17 cellular contexts compared by ENCODE assay signal in genomic region chr7:124930655-124931597, GRCh38. TPM values are rescaled to one million over a fixed set of nuclear protein-coding genes. Genes with fewer than 3 reads are reported as not detected.
DNase-seq lines count a peak whose midpoint lies in the region; ATAC-seq and TF ChIP-seq lines count a peak whose summit lies in the region.
"Had no signal": no experiment of that assay in that cellular context is flagged by ENCODE, and none has a peak within 500 bp of the region (broad histone marks: within the 10 kb centered on the region; RNA-seq: fewer than 3 reads in every experiment).

No MANE protein-coding gene starts in this region.

- TF ChIP-seq POLR2A in NB4 (IDR thresholded peaks at IDR 0.05; ENCODE audit: extremely low read depth, insufficient read length) = no peak

- DNase-seq in T-helper 2 cell treated with Interferon-gamma antibody and Interleukin-4, amounts not matched to agents 5 μg/mL and 100 μg/mL, for 36 hours (ENCODE audit: low spot score) = no peak
- DNase-seq in T-helper 2 cell (no peak), NB4 (ENCODE audit: low read depth) (peak; percentile 8), left kidney (ENCODE audit: low read depth, low spot score) (peak; percentile 16), progenitor cell of endocrine pancreas (ENCODE audit: low spot score, unreplicated experiment) (no peak), SK-N-DZ (ENCODE audit: low spot score) (no peak)
- DNase-seq: activated CD4-positive, alpha-beta T cell treated with anti-CD3 and anti-CD28 coated beads for 4 hours; activated naive CD8-positive, alpha-beta T cell treated with anti-CD3 and anti-CD28 coated beads for 36 hours; effector CD8-positive, alpha-beta T cell; GOT3; heart right ventricle; NCI-H1436 treated with DMSO at 0.1 percent for 48 hours; NK-92 treated with Interleukin-12 subunit alpha and Interleukin-12 subunit beta, amount 100 ng/mL, for 24 hours; T-helper 9 cell; tibial artery had no signal

- ATAC-seq in HG03135 (IDR thresholded peaks at IDR 0.05; ENCODE audit: unreplicated experiment) (no peak), HG02884 (IDR thresholded peaks at IDR 0.05; ENCODE audit: unreplicated experiment) (no peak)

- H3K4me1 Mint-ChIP-seq in T-helper 2 cell treated with Interferon-gamma antibody and Interleukin-4, amounts not matched to agents 5 μg/mL and 100 μg/mL, for 36 hours (ENCODE audit: low read depth) = peaks cover 21% of the 10 kb centered on the region
- H3K4me1 Mint-ChIP-seq in progenitor cell of endocrine pancreas (ENCODE audit: low read depth) = peaks cover 9% of the 10 kb centered on the region

- no peak for TF ChIP-seq CTCF in NB4 (IDR thresholded peaks at IDR 0.05; ENCODE audit: low read depth, low read length)
- TF ChIP-seq CTCF in progenitor cell of endocrine pancreas (IDR thresholded peaks at IDR 0.05; ENCODE audit: unreplicated experiment) = no peak

- H3K27ac Mint-ChIP-seq in T-helper 2 cell treated with Interferon-gamma antibody and Interleukin-4, amounts not matched to agents 5 μg/mL and 100 μg/mL, for 36 hours = no peak overlapping the region
- H3K27ac Mint-ChIP-seq in progenitor cell of endocrine pancreas = no peak overlapping the region

- H3K27me3 Mint-ChIP-seq in T-helper 2 cell treated with Interferon-gamma antibody and Interleukin-4, amounts not matched to agents 5 μg/mL and 100 μg/mL, for 36 hours (ENCODE audit: low read depth) = peaks cover 5% of the 10 kb centered on the region
- H3K27me3 Mint-ChIP-seq in progenitor cell of endocrine pancreas = no peaks in the 10 kb centered on the region
- H3K27me3 Mint-ChIP-seq: activated naive CD8-positive, alpha-beta T cell treated with anti-CD3 and anti-CD28 coated beads for 36 hours had no signal

- H3K4me3 ChIP-seq in NB4 (ENCODE audit: low read depth, low read length) = no peak overlapping the region

- peak overlapping the region; percentile 57 for H3K4me3 Mint-ChIP-seq in T-helper 2 cell treated with Interferon-gamma antibody and Interleukin-4, amounts not matched to agents 5 μg/mL and 100 μg/mL, for 36 hours
- peak overlapping the region; percentile 57 for H3K4me3 Mint-ChIP-seq in progenitor cell of endocrine pancreas (ENCODE audit: low read depth)

- peaks cover 10% of the 10 kb centered on the region for H3K36me3 Mint-ChIP-seq in T-helper 2 cell treated with Interferon-gamma antibody and Interleukin-4, amounts not matched to agents 5 μg/mL and 100 μg/mL, for 36 hours (ENCODE audit: low read depth)
- no peaks in the 10 kb centered on the region for H3K36me3 Mint-ChIP-seq in progenitor cell of endocrine pancreas (ENCODE audit: insufficient read depth)

- no peaks in the 10 kb centered on the region for H3K9me3 Mint-ChIP-seq in T-helper 2 cell treated with Interferon-gamma antibody and Interleukin-4, amounts not matched to agents 5 μg/mL and 100 μg/mL, for 36 hours
- H3K9me3 Mint-ChIP-seq in progenitor cell of endocrine pancreas (ENCODE audit: low read depth) = no peaks in the 10 kb centered on the region
- H3K9me3 Mint-ChIP-seq: activated naive CD8-positive, alpha-beta T cell treated with anti-CD3 and anti-CD28 coated beads for 36 hours had no signal

RNA-seq across cellular contexts. Expression of gene POT1, which starts 1.3 kb away (rescaled TPM):
- total RNA-seq in progenitor cell of endocrine pancreas = 25.9 and 31.1 TPM in 2 replicates
- 29.8 and 30.2 TPM in 2 replicates for polyA plus RNA-seq in SK-N-DZ (2014; cell fraction: cytosol; rRNA removed)
- 38.4 and 41.9 TPM in 2 replicates for polyA plus RNA-seq in SK-N-DZ (2014; cell fraction: nucleus; rRNA removed)

Comparison
In these comparisons a context has a peak if more than half of its experiments do, and no peak if none do; other contexts are left out.
1. DNase-seq: peak in NB4 (single experiment) and left kidney (single experiment); none in T-helper 2 cell treated with Interferon-gamma antibody and Interleukin-4, amounts not matched to agents 5 μg/mL and 100 μg/mL, for 36 hours (single experiment), T-helper 2 cell (0 of 5), progenitor cell of endocrine pancreas (single experiment) and SK-N-DZ (single experiment).